Comparison of ENCODE assay signal across 25 cellular contexts in the genomic region with DNA sequence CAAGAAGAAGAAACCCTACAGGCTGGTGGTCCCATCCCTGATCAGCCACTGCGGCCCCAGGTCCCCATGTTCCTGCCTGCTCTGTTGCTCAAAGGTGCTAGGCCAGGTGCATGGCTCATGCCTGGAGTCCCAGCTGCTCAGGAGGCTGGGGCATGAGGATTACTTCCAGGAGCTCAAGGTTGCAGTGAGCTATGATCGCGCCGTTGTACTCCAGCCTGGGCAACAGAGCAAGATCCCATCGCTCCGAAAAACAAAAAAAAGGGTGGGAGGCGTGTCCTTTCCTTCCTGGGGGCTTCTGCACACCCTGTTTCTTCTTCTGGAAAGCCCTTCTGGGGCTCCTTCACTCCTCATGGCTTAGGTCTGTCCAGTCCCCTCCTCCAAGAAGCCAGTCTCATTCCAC.
"Had no signal": no experiment of that assay in that cellular context is flagged by ENCODE, and none has a peak within 500 bp of the region (broad histone marks: within the 10 kb centered on the region; RNA-seq: fewer than 3 reads in every experiment).

No MANE protein-coding gene starts in this region.

- H3K27me3 ChIP-seq: colonic mucosa, gastrocnemius medialis, left lung, neutrophil, sigmoid colon, spleen, upper lobe of right lung had no signal

- H3K36me3 ChIP-seq: colonic mucosa, gastrocnemius medialis, thoracic aorta had no signal

- H3K4me3 Mint-ChIP-seq: activated CD4-positive, alpha-beta memory T cell treated with anti-CD3 and anti-CD28 coated beads, Interleukin-2, amount 10 ng/mL, durations not matched to agents 7 days and 5 days; activated CD8-positive, alpha-beta memory T cell treated with anti-CD3 and anti-CD28 coated beads, Interleukin-2, amount 10 ng/mL, durations not matched to agents 7 days and 5 days; activated naive CD8-positive, alpha-beta T cell treated with anti-CD3 and anti-CD28 coated beads for 36 hours; activated T-helper 17 cell treated with anti-CD3 and anti-CD28 coated beads, Interleukin-2, amount 50 U/mL, for 72 hours; stimulated activated naive B cell treated with anti-CD40 and anti-IgM and Interleukin-4, amounts not matched to agents 10 μg/mL and 1 μg/mL and 100 μg/mL, for 72 hours had no signal

- H3K9me3 Mint-ChIP-seq: activated CD4-positive, alpha-beta memory T cell treated with anti-CD3 and anti-CD28 coated beads, Interleukin-2, amount 10 ng/mL, durations not matched to agents 7 days and 5 days; activated naive CD8-positive, alpha-beta T cell treated with anti-CD3 and anti-CD28 coated beads for 36 hours; activated T-helper 17 cell treated with anti-CD3 and anti-CD28 coated beads, Interleukin-2, amount 50 U/mL, for 72 hours; naive B cell; stimulated activated naive B cell treated with anti-CD40 and anti-IgM and Interleukin-4, amounts not matched to agents 10 μg/mL and 1 μg/mL and 100 μg/mL, for 72 hours had no signal

- H3K79me2 ChIP-seq: parathyroid adenoma had no signal

- H3K27me3 Mint-ChIP-seq: activated CD4-positive, alpha-beta memory T cell treated with anti-CD3 and anti-CD28 coated beads, Interleukin-2, amount 10 ng/mL, durations not matched to agents 7 days and 5 days; activated CD8-positive, alpha-beta memory T cell treated with anti-CD3 and anti-CD28 coated beads, Interleukin-2, amount 10 ng/mL, durations not matched to agents 7 days and 5 days; activated naive CD8-positive, alpha-beta T cell treated with anti-CD3 and anti-CD28 coated beads for 36 hours; activated T-helper 17 cell treated with anti-CD3 and anti-CD28 coated beads, Interleukin-2, amount 50 U/mL, for 72 hours; naive B cell; stimulated activated naive B cell treated with anti-CD40 and anti-IgM and Interleukin-4, amounts not matched to agents 10 μg/mL and 1 μg/mL and 100 μg/mL, for 72 hours had no signal

- DNase-seq: activated CD4-positive, alpha-beta memory T cell treated with anti-CD3 and anti-CD28 coated beads, Interleukin-2, amount 10 ng/mL, durations not matched to agents 7 days and 5 days; activated CD4-positive, alpha-beta T cell treated with anti-CD3 and anti-CD28 coated beads for 48 hours; activated CD4-positive, CD25-positive, alpha-beta regulatory T cell; activated CD8-positive, alpha-beta memory T cell treated with anti-CD3 and anti-CD28 coated beads, Interleukin-2, amount 10 ng/mL, durations not matched to agents 7 days and 5 days; activated naive CD4-positive, alpha-beta T cell; activated naive CD8-positive, alpha-beta T cell treated with anti-CD3 and anti-CD28 coated beads for 36 hours; activated T-cell treated with anti-CD3 and anti-CD28 coated beads, Interleukin-2, amount 50 U/mL, for 1 hour; amygdala; caudate nucleus; colonic mucosa; gastrocnemius medialis; head of caudate nucleus; left lung; mammary epithelial cell; naive B cell; sigmoid colon; spleen; stimulated activated CD4-positive, alpha-beta T cell treated with anti-CD3 and anti-CD28 coated beads, Interleukin-4, amount 100 ng/mL, for 4 hours; stimulated activated naive B cell treated with anti-CD40 and anti-IgM and Interleukin-4, amounts not matched to agents 10 μg/mL and 1 μg/mL and 100 μg/mL, for 72 hours; upper lobe of right lung had no signal

- H3K9ac ChIP-seq: parathyroid adenoma had no signal

- H3K4me1 ChIP-seq: upper lobe of right lung had no signal

- H3K27ac ChIP-seq: colonic mucosa, gastrocnemius medialis, left lung, neutrophil, parathyroid adenoma, spleen, thoracic aorta, upper lobe of right lung had no signal

- H3K9me3 ChIP-seq: colonic mucosa, gastrocnemius medialis, left lung, neutrophil, sigmoid colon, thoracic aorta, upper lobe of right lung had no signal

- H2AFZ ChIP-seq: parathyroid adenoma had no signal

- ATAC-seq: activated CD8-positive, alpha-beta memory T cell treated with anti-CD3 and anti-CD28 coated beads, Interleukin-2, amount 10 ng/mL, durations not matched to agents 7 days and 5 days; activated T-helper 17 cell treated with anti-CD3 and anti-CD28 coated beads, Interleukin-2, amount 50 U/mL, for 72 hours; esophagus mucosa; gastrocnemius medialis; left lung; stimulated activated naive B cell treated with anti-CD40 and anti-IgM and Interleukin-4, amounts not matched to agents 10 μg/mL and 1 μg/mL and 100 μg/mL, for 72 hours; upper lobe of right lung had no signal

- H3K4me3 ChIP-seq: colonic mucosa, gastrocnemius medialis, left lung, sigmoid colon, spleen, thoracic aorta, upper lobe of right lung had no signal

- H3K36me3 Mint-ChIP-seq: activated CD8-positive, alpha-beta memory T cell treated with anti-CD3 and anti-CD28 coated beads, Interleukin-2, amount 10 ng/mL, durations not matched to agents 7 days and 5 days; naive B cell had no signal

- H3K27ac Mint-ChIP-seq: activated CD4-positive, alpha-beta memory T cell treated with anti-CD3 and anti-CD28 coated beads, Interleukin-2, amount 10 ng/mL, durations not matched to agents 7 days and 5 days; activated CD8-positive, alpha-beta memory T cell treated with anti-CD3 and anti-CD28 coated beads, Interleukin-2, amount 10 ng/mL, durations not matched to agents 7 days and 5 days; activated naive CD8-positive, alpha-beta T cell treated with anti-CD3 and anti-CD28 coated beads for 36 hours; activated T-helper 17 cell treated with anti-CD3 and anti-CD28 coated beads, Interleukin-2, amount 50 U/mL, for 72 hours; naive B cell; stimulated activated naive B cell treated with anti-CD40 and anti-IgM and Interleukin-4, amounts not matched to agents 10 μg/mL and 1 μg/mL and 100 μg/mL, for 72 hours had no signal
